In the genomic region with DNA sequence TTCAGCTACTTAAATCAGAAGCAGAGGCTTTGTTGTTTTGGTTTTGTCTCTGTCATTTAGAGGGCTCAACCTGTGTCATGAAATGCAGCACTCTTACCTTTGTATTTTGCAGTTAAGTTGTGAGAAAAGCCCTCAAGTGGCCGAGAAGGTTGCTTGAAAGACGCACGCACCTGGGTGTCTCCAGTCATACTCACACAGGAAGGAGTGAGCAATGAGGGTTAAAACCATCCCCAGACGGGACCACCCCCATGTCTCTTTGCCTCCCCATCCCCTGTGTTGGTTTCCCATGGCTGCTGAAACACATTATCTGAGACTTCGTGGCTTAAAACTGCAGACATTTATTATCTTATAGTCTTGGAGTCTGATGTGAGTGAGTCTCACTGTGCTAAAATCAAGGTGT, we compare ENCODE assay signal across 11 cellular contexts.
DNase-seq lines count a peak whose midpoint lies in the region; ATAC-seq and TF ChIP-seq lines count a peak whose summit lies in the region.
"Had no signal": no experiment of that assay in that cellular context is flagged by ENCODE, and none has a peak within 500 bp of the region (broad histone marks: within the 10 kb centered on the region; RNA-seq: fewer than 3 reads in every experiment).

No MANE protein-coding gene starts in this region.

- H3K18ac ChIP-seq in mesendoderm (ENCODE audit: low read length), result no peak overlapping the region

- no peaks in the 10 kb centered on the region for H3K36me3 Mint-ChIP-seq in T-cell

- WGBS in mesendoderm (ENCODE audit: extremely low coverage, insufficient coverage, low lambda C conversion rate), result no CpG with 5 or more reads among the region's 5 CpGs
- 76 to 77% methylated on average over 5 of the region's 5 CpGs for WGBS in heart right ventricle, 2 donors

- H4K8ac ChIP-seq in mesendoderm (ENCODE audit: low read depth, low read length), result no peak overlapping the region

- no peak overlapping the region for H2BK15ac ChIP-seq in mesendoderm (replicated peaks; ENCODE audit: low read depth)

- H3K4me3 Mint-ChIP-seq in T-cell, result peak overlapping the region in 2 of 3 donors; percentile 29 to 52

- no peaks in the 10 kb centered on the region for H3K9me3 Mint-ChIP-seq in T-cell

- no peaks in the 10 kb centered on the region for H3K36me3 ChIP-seq in mesendoderm (ENCODE audit: control insufficient read depth, insufficient read depth, low read length)
- H3K36me3 ChIP-seq in heart right ventricle, result no peaks in the 10 kb centered on the region
- H3K36me3 ChIP-seq: sigmoid colon had no signal

- no peak overlapping the region for H3K9ac ChIP-seq in mesendoderm (ENCODE audit: low read length)

- TF ChIP-seq CTCF in GM10266 (IDR thresholded peaks at IDR 0.05; ENCODE audit: control insufficient read depth, insufficient read depth, low read depth, missing control alignments) (no peak), heart right ventricle (IDR thresholded peaks at IDR 0.05) (no peak)

- no peak overlapping the region for H2AK5ac ChIP-seq in mesendoderm (ENCODE audit: low read length)

- DNase-seq in GM10266 (ENCODE audit: extremely low spot score) (peak; percentile 14), T-cell (peak in 33 of 34 experiments; percentile 3 to 68 (median 38)), NCI-H2171 (lab: John Stamatoyannopoulos, UW) (no peak), mesendoderm (no peak), heart right ventricle (no peak)
- DNase-seq in activated T-helper 9 cell treated with anti-CD3 and anti-CD28 coated beads, Interleukin-2, amount 50 U/mL, for 16 hours (ENCODE audit: low read depth), result peak; percentile 30
- peak; percentile 41 to 57 for DNase-seq in stimulated activated CD4-positive, alpha-beta T cell treated with anti-CD3 and anti-CD28 coated beads, Interleukin-15, amount 100 ng/mL, for 48 hours (ENCODE audit: low read depth in 2 of 2)
- DNase-seq: dermis blood vessel endothelial cell, NCI-H1417 treated with DMSO at 0.1 percent for 48 hours, sigmoid colon had no signal

- H3K27ac ChIP-seq in mesendoderm (ENCODE audit: low read depth, low read length), result no peak overlapping the region
- H3K27ac ChIP-seq in heart right ventricle, result no peak overlapping the region

- H3K4me1 ChIP-seq in mesendoderm (ENCODE audit: control insufficient read depth, low read depth, low read length) (no peaks in the 10 kb centered on the region), heart right ventricle (peaks cover 0 to 37% (median 0%) of the 10 kb centered on the region in 9 donors)

- no peak overlapping the region for H3K4me2 ChIP-seq in mesendoderm (ENCODE audit: low read length)

- H3K79me1 ChIP-seq in mesendoderm (ENCODE audit: low read length), result no peaks in the 10 kb centered on the region

- H3K9me3 ChIP-seq in heart right ventricle, result no peaks in the 10 kb centered on the region
- H3K9me3 ChIP-seq: sigmoid colon had no signal

- no peak overlapping the region for H4K5ac ChIP-seq in mesendoderm (ENCODE audit: low read length)

- POLR2A ChIA-PET in T-cell (lab: Charles Lee), result interaction anchor here in 1 of 2 donors (1.3 kb wide), 1 partner anchor 26 kb away, joined by 11 read pairs; no protein-coding TSS in a partner anchor

- no peak overlapping the region for H3K23ac ChIP-seq in mesendoderm (ENCODE audit: low read length)

- H3K79me2 ChIP-seq in mesendoderm (ENCODE audit: control insufficient read depth, insufficient read depth, low read length), result no peaks in the 10 kb centered on the region

- CTCF ChIA-PET in T-cell (lab: Charles Lee), result interaction anchor here (1.6 to 2.5 kb wide), 3 partner anchors 10 to 27 kb away, joined by 4 to 9 read pairs (median 8); no protein-coding TSS in a partner anchor

- no peak overlapping the region for H2BK5ac ChIP-seq in mesendoderm (ENCODE audit: low read length)

- no peak overlapping the region for H3K4ac ChIP-seq in mesendoderm (ENCODE audit: low read depth, low read length)

- no peak overlapping the region for H2BK120ac ChIP-seq in mesendoderm (ENCODE audit: low read depth, low read length)

- H3K4me1 Mint-ChIP-seq in T-cell, result peaks cover 54 to 64% (median 54%) of the 10 kb centered on the region in 3 donors

- H3K27me3 ChIP-seq in mesendoderm (ENCODE audit: insufficient read depth, low read length, poor library complexity) (no peaks in the 10 kb centered on the region), heart right ventricle (no peaks in the 10 kb centered on the region)
- H3K27me3 ChIP-seq: sigmoid colon had no signal

- ATAC-seq in T-cell (replicated peaks in 1 of 4), result peak; percentile 65 to 87 (median 70)
- no peak for ATAC-seq in HG03432 (IDR thresholded peaks at IDR 0.05; ENCODE audit: unreplicated experiment)
- no peak for ATAC-seq in heart right ventricle

- intact Hi-C loops in heart right ventricle (cut with DNase I), result no loop called here

- H3K27ac Mint-ChIP-seq in T-cell, result peak overlapping the region; percentile 83 to 89

- H3K4me3 ChIP-seq in mesendoderm (ENCODE audit: low read length), result no peak overlapping the region
- no peak overlapping the region for H3K4me3 ChIP-seq in heart right ventricle
- H3K4me3 ChIP-seq: sigmoid colon had no signal

- no peaks in the 10 kb centered on the region for H3K27me3 Mint-ChIP-seq in T-cell

- no peak overlapping the region for H3K56ac ChIP-seq in mesendoderm (ENCODE audit: low read length)

Comparison
In these comparisons a context has a peak if more than half of its experiments do, and no peak if none do; other contexts are left out.
1. DNase-seq: peak in GM10266 (single experiment), T-cell (33 of 34), activated T-helper 9 cell treated with anti-CD3 and anti-CD28 coated beads, Interleukin-2, amount 50 U/mL, for 16 hours (single experiment) and stimulated activated CD4-positive, alpha-beta T cell treated with anti-CD3 and anti-CD28 coated beads, Interleukin-15, amount 100 ng/mL, for 48 hours (2 of 2); none in NCI-H2171 (single experiment), mesendoderm (single experiment) and heart right ventricle (0 of 2).
2. ATAC-seq: peak in T-cell (4 of 4); none in HG03432 (single experiment) and heart right ventricle (0 of 8).